20 cellular contexts compared by ENCODE assay signal in the genomic region with DNA sequence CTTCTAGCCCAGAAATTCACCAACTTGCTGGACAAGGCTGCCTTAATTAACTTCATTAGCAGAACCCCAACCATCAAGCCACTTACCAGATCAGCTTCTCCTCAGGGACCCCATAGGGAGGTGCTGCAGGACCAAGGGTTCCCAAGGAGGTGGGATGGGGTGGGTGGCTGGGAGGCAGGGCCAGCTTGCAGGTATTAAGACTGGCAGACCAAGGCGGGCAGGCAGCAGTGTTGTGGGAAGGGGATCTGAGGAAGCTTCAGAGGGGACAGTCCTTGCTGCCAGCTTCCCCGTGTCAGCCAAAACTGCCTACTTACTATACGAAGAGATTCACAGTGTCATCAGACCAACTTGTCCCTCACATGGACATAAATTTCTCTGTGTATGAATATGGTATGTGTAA. TPM values are rescaled to one million over a fixed set of nuclear protein-coding genes. Genes with fewer than 3 reads are reported as not detected.
"Had no signal": no experiment of that assay in that cellular context is flagged by ENCODE, and none has a peak within 500 bp of the region (broad histone marks: within the 10 kb centered on the region; RNA-seq: fewer than 3 reads in every experiment).

No MANE protein-coding gene starts in this region.

- DNase-seq: effector memory CD8-positive, alpha-beta T cell; erythroblast; heart left ventricle; hippocampal formation; mammary epithelial cell; naive thymus-derived CD8-positive, alpha-beta T cell; nucleus accumbens; ovary; small intestine; stimulated activated CD4-positive, alpha-beta T cell treated with anti-CD3 and anti-CD28 coated beads, Interleukin-2, amount 100 ng/mL, for 48 hours; stimulated activated naive CD4-positive, alpha-beta T cell treated with Interleukin-2 at 50 U/mL for 16 hours; trophoblast cell had no signal

- H3K27me3 ChIP-seq: heart left ventricle, ovary, right atrium auricular region had no signal

- ATAC-seq: effector memory CD8-positive, alpha-beta T cell; heart left ventricle; left lobe of liver; naive thymus-derived CD8-positive, alpha-beta T cell had no signal

- H3K4me3 ChIP-seq: heart left ventricle, ovary, right atrium auricular region had no signal

- H3K27ac ChIP-seq: heart left ventricle, ovary, right atrium auricular region had no signal

- H3K9me3 ChIP-seq: heart left ventricle, ovary, right atrium auricular region had no signal

- H3K27ac Mint-ChIP-seq: effector memory CD8-positive, alpha-beta T cell; naive thymus-derived CD8-positive, alpha-beta T cell had no signal

- H3K4me1 Mint-ChIP-seq: naive thymus-derived CD8-positive, alpha-beta T cell had no signal

- H3K36me3 Mint-ChIP-seq: naive thymus-derived CD8-positive, alpha-beta T cell had no signal

- H3K4me3 Mint-ChIP-seq: effector memory CD8-positive, alpha-beta T cell; naive thymus-derived CD8-positive, alpha-beta T cell had no signal

- H3K4me1 ChIP-seq: heart left ventricle, right atrium auricular region had no signal

- H3K36me3 ChIP-seq: heart left ventricle, ovary, right atrium auricular region had no signal

RNA-seq across cellular contexts. Expression of a gene that starts 6.9 kb away (rescaled TPM):
- total RNA-seq: frontal cortex, left lobe of liver had no signal
- polyA plus RNA-seq: neural cell had no signal

RNA-seq across cellular contexts. Expression of a gene that starts 13.4 kb away (rescaled TPM):
- total RNA-seq: glomerular endothelial cell; left lobe of liver; mammary epithelial cell; mesenteric fat pad; naive thymus-derived CD8-positive, alpha-beta T cell; posterior vena cava had no signal
- polyA plus RNA-seq: heart left ventricle; naive thymus-derived CD8-positive, alpha-beta T cell; neural cell; ovary; small intestine had no signal

RNA-seq across cellular contexts. Expression of a gene that starts 54.7 kb away (rescaled TPM):
- total RNA-seq: frontal cortex; mesenteric fat pad; mononuclear cell; naive thymus-derived CD8-positive, alpha-beta T cell; posterior vena cava had no signal
- polyA plus RNA-seq: heart left ventricle; naive thymus-derived CD8-positive, alpha-beta T cell; neural cell had no signal
